9 cellular contexts compared by ENCODE assay signal in the genomic region with DNA sequence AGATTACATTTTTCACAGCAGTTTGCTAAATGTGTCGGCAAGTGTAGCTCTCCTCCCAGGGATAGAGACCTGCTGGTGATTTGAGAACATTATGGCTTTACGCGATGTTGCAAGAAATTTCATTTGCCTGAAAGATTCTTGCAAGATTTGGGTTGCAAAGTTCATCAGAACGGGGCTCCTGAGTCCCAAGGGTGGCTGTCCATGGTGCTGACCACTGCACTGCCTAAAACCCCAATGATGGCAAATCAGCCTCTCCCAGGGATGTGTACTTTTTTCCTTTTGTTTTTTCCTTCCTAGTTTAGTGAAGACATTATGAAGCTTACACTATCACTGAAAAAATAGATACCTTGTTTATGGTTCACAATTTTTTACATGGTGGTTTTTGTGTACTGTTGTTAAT.
DNase-seq lines count a peak whose midpoint lies in the region; ATAC-seq, FAIRE-seq and TF ChIP-seq lines count a peak whose summit lies in the region.
"Had no signal": no experiment of that assay in that cellular context is flagged by ENCODE, and none has a peak within 500 bp of the region (broad histone marks: within the 10 kb centered on the region; RNA-seq: fewer than 3 reads in every experiment).

No MANE protein-coding gene starts in this region.

- H3K9me3 ChIP-seq in liver (ENCODE audit: control insufficient read depth in 4 of 4, low read length in 3 of 4) = peaks cover 0 to 7% (median 0%) of the 10 kb centered on the region in 4 donors

- H3K27me3 ChIP-seq in liver (ENCODE audit: control insufficient read depth in 4 of 4, insufficient read depth in 4 of 4, low read length in 3 of 4) = peaks cover 0 to 3% (median 0%) of the 10 kb centered on the region in 4 donors

- no peak for FAIRE-seq in GM12891 (lab: Jason Lieb, UNC)
- FAIRE-seq: RCC 7860 had no signal

- DNase-seq in GM12891 (ENCODE audit: insufficient read length, low spot score) (peak; percentile 35), KBM-7 (peak; percentile 16), amniotic stem cell (lab: John Stamatoyannopoulos, UW) (peak; percentile 3), DMS114 treated with DMSO at 0.1 percent for 48 hours (lab: John Stamatoyannopoulos, UW; ENCODE audit: unreplicated experiment) (no peak), NCI-H2227 (lab: John Stamatoyannopoulos, UW; ENCODE audit: unreplicated experiment) (no peak)

- no peak overlapping the region for H3K9ac ChIP-seq in liver (ENCODE audit: low read depth in 1 of 2, low read length in 2 of 2)

- no peak for TF ChIP-seq CTCF in liver (IDR thresholded peaks at IDR 0.05; ENCODE audit: low read depth, low read length, missing input control)

- no peak overlapping the region for H3K27ac ChIP-seq in liver (ENCODE audit: low read depth in 1 of 2, low read length in 2 of 2)

- ATAC-seq in HG03039 (IDR thresholded peaks at IDR 0.05; ENCODE audit: unreplicated experiment) = no peak
- ATAC-seq: activated naive CD4-positive, alpha-beta T cell treated with anti-CD3 and anti-CD28 coated beads, Interleukin-2, amount 50 U/mL, for 72 hours had no signal

- H3K4me3 ChIP-seq in liver (ENCODE audit: low read depth in 1 of 3, low read length in 3 of 3) = no peak overlapping the region

- WGBS in liver = 33% methylated on average over 4 of the region's 4 CpGs

- no peak for TF ChIP-seq RAD21 in liver (IDR thresholded peaks at IDR 0.05)

- in situ Hi-C loops in KBM-7 (cut with MboI; ENCODE audit: low pct_unique_long_range_greater_than_20kb, low sequenced_read_pairs) = no loop called here

- TF ChIP-seq POLR2A in GM12891 (IDR thresholded peaks at IDR 0.05; ENCODE audit: low read depth, low read length) = no peak

- H3K4me1 ChIP-seq in liver (ENCODE audit: control insufficient read depth in 4 of 4, insufficient read depth in 4 of 4, low read length in 3 of 4) = no peaks in the 10 kb centered on the region

- no peaks in the 10 kb centered on the region for H3K36me3 ChIP-seq in liver (ENCODE audit: control insufficient read depth in 4 of 4, insufficient read depth in 3 of 4, low read depth in 1 of 4, low read length in 3 of 4)

TF ChIP-seq in GM12891, 5 proteins besides CTCF, POLR2A, EP300 and RAD21:
- TF ChIP-seq POLR2AphosphoS5 (IDR thresholded peaks at IDR 0.05; ENCODE audit: low read depth, low read length) = no peak

TF ChIP-seq in liver, 16 proteins besides CTCF, POLR2A, EP300 and RAD21:
- TF ChIP-seq, protein P1, sequence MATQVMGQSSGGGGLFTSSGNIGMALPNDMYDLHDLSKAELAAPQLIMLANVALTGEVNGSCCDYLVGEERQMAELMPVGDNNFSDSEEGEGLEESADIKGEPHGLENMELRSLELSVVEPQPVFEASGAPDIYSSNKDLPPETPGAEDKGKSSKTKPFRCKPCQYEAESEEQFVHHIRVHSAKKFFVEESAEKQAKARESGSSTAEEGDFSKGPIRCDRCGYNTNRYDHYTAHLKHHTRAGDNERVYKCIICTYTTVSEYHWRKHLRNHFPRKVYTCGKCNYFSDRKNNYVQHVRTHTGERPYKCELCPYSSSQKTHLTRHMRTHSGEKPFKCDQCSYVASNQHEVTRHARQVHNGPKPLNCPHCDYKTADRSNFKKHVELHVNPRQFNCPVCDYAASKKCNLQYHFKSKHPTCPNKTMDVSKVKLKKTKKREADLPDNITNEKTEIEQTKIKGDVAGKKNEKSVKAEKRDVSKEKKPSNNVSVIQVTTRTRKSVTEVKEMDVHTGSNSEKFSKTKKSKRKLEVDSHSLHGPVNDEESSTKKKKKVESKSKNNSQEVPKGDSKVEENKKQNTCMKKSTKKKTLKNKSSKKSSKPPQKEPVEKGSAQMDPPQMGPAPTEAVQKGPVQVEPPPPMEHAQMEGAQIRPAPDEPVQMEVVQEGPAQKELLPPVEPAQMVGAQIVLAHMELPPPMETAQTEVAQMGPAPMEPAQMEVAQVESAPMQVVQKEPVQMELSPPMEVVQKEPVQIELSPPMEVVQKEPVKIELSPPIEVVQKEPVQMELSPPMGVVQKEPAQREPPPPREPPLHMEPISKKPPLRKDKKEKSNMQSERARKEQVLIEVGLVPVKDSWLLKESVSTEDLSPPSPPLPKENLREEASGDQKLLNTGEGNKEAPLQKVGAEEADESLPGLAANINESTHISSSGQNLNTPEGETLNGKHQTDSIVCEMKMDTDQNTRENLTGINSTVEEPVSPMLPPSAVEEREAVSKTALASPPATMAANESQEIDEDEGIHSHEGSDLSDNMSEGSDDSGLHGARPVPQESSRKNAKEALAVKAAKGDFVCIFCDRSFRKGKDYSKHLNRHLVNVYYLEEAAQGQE (IDR thresholded peaks at IDR 0.05) = peak; percentile 99
- TF ChIP-seq FOXA1 (IDR thresholded peaks at IDR 0.05) = no peak

Comparison
In these comparisons a context has a peak if more than half of its experiments do, and no peak if none do; other contexts are left out.
1. DNase-seq: peak in GM12891 (single experiment), KBM-7 (single experiment) and amniotic stem cell (single experiment); none in DMS114 treated with DMSO at 0.1 percent for 48 hours (single experiment) and NCI-H2227 (single experiment).